ENCODE assay signal across 1 cellular context in the genomic region with DNA sequence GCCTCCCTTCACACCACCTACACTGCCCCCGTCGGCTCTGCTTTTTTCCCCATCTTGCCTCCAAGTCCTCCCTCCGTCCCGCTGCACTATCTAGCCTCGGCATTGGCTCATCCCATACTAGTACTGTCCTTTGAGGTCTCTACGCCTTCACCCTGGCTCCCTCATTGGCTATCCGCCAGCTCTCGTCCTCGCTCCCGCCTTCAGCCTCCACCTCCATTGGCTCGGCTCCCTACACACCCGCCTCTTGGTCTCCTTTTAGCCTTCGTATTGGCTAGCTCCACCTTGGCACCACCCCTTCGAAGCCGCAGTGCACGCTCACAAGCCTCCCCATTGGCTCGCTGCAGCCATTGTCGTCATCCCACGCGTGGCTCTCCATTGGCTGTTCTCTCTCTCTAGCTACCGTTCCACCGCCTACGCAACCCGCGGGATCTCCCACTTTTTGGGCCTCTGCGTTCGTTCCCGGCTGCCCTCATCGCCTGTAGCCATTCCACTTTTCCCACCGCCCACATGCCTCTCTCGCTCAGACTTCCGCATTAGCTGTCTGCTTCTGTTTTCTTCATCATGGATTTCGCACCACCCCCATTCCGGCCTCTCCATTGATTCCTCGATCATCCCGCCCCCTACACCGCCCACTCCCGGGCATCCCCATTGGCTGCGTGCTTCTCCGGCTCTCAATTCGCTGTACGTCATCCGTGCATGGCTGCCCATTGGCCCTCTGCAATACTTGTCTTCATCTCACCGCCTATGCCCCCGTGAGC.
TF ChIP-seq lines count a peak whose summit lies in the region.

No MANE protein-coding gene starts in this region.

TF ChIP-seq in SK-N-SH, 30 proteins besides CTCF, POLR2A, EP300 and RAD21 (continued from another document):
- TF ChIP-seq, protein P1, sequence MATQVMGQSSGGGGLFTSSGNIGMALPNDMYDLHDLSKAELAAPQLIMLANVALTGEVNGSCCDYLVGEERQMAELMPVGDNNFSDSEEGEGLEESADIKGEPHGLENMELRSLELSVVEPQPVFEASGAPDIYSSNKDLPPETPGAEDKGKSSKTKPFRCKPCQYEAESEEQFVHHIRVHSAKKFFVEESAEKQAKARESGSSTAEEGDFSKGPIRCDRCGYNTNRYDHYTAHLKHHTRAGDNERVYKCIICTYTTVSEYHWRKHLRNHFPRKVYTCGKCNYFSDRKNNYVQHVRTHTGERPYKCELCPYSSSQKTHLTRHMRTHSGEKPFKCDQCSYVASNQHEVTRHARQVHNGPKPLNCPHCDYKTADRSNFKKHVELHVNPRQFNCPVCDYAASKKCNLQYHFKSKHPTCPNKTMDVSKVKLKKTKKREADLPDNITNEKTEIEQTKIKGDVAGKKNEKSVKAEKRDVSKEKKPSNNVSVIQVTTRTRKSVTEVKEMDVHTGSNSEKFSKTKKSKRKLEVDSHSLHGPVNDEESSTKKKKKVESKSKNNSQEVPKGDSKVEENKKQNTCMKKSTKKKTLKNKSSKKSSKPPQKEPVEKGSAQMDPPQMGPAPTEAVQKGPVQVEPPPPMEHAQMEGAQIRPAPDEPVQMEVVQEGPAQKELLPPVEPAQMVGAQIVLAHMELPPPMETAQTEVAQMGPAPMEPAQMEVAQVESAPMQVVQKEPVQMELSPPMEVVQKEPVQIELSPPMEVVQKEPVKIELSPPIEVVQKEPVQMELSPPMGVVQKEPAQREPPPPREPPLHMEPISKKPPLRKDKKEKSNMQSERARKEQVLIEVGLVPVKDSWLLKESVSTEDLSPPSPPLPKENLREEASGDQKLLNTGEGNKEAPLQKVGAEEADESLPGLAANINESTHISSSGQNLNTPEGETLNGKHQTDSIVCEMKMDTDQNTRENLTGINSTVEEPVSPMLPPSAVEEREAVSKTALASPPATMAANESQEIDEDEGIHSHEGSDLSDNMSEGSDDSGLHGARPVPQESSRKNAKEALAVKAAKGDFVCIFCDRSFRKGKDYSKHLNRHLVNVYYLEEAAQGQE (IDR thresholded peaks at IDR 0.05; ENCODE audit: low read depth, low read length) = no peak
- no peak for TF ChIP-seq FOXJ3 (CRISPR knock-in tag; IDR thresholded peaks at IDR 0.05)
- TF ChIP-seq GABPA (IDR thresholded peaks at IDR 0.05; ENCODE audit: low read depth) = no peak
- TF ChIP-seq EZH2phosphoT487 (IDR thresholded peaks at IDR 0.05; ENCODE audit: borderline replicate concordance, low read depth) = no peak
- TF ChIP-seq POLR2AphosphoS5 (IDR thresholded peaks at IDR 0.05; ENCODE audit: low read depth, low read length) = peak; percentile 69
- TF ChIP-seq NFIC (IDR thresholded peaks at IDR 0.05; ENCODE audit: borderline replicate concordance) = peak; percentile 61
- TF ChIP-seq SMC3 (IDR thresholded peaks at IDR 0.05; ENCODE audit: low read depth, low read length) = no peak
- no peak for TF ChIP-seq FOSL2 (IDR thresholded peaks at IDR 0.05; ENCODE audit: borderline replicate concordance, low read depth)
- no peak for TF ChIP-seq SIN3A (IDR thresholded peaks at IDR 0.05; ENCODE audit: borderline replicate concordance, low read depth, low read length)
- TF ChIP-seq, protein P2, sequence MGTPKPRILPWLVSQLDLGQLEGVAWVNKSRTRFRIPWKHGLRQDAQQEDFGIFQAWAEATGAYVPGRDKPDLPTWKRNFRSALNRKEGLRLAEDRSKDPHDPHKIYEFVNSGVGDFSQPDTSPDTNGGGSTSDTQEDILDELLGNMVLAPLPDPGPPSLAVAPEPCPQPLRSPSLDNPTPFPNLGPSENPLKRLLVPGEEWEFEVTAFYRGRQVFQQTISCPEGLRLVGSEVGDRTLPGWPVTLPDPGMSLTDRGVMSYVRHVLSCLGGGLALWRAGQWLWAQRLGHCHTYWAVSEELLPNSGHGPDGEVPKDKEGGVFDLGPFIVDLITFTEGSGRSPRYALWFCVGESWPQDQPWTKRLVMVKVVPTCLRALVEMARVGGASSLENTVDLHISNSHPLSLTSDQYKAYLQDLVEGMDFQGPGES (IDR thresholded peaks at IDR 0.05; ENCODE audit: low read depth, low read length) = peak; percentile 75
- no peak for TF ChIP-seq TCF12 (IDR thresholded peaks at IDR 0.05)
- no peak for TF ChIP-seq CHD2 (IDR thresholded peaks at IDR 0.05; ENCODE audit: low read length, partially characterized antibody)
- no peak for TF ChIP-seq MEF2A (IDR thresholded peaks at IDR 0.05; ENCODE audit: borderline replicate concordance, low read depth)
- TF ChIP-seq, protein P3, sequence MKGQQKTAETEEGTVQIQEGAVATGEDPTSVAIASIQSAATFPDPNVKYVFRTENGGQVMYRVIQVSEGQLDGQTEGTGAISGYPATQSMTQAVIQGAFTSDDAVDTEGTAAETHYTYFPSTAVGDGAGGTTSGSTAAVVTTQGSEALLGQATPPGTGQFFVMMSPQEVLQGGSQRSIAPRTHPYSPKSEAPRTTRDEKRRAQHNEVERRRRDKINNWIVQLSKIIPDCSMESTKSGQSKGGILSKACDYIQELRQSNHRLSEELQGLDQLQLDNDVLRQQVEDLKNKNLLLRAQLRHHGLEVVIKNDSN (IDR thresholded peaks at IDR 0.05; ENCODE audit: borderline replicate concordance, low read depth) = no peak
- TF ChIP-seq FOXM1 (IDR thresholded peaks at IDR 0.05; ENCODE audit: low read depth) = no peak
- no peak for TF ChIP-seq GATA2 (CRISPR knock-in tag; IDR thresholded peaks at IDR 0.05)
- TF ChIP-seq, protein P4, sequence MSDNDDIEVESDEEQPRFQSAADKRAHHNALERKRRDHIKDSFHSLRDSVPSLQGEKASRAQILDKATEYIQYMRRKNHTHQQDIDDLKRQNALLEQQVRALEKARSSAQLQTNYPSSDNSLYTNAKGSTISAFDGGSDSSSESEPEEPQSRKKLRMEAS (IDR thresholded peaks at IDR 0.05; ENCODE audit: low read depth) = 0 out of 2 replicates have a peak, but pooled peaks have one; percentile 10
- no peak for TF ChIP-seq RCOR1 (IDR thresholded peaks at IDR 0.05; ENCODE audit: low read length)
- TF ChIP-seq MXI1 (IDR thresholded peaks at IDR 0.05; ENCODE audit: low read depth, low read length) = no peak
- TF ChIP-seq ELF1 (IDR thresholded peaks at IDR 0.05) = no peak
- no peak for TF ChIP-seq RXRA (IDR thresholded peaks at IDR 0.05; ENCODE audit: borderline replicate concordance, low read depth)
- TF ChIP-seq YY1 (IDR thresholded peaks at IDR 0.05; ENCODE audit: low read depth) = no peak; the same call in 1 of the 2 replicates
- no peak for TF ChIP-seq JUND (IDR thresholded peaks at IDR 0.05)
- TF ChIP-seq TAF1 (IDR thresholded peaks at IDR 0.05; ENCODE audit: borderline replicate concordance, low read depth, low read length) = 0 out of 2 replicates have a peak, but pooled peaks have one; percentile 38
- TF ChIP-seq NRF1 (IDR thresholded peaks at IDR 0.05; ENCODE audit: low read depth, low read length) = no peak
- TF ChIP-seq, protein P5, sequence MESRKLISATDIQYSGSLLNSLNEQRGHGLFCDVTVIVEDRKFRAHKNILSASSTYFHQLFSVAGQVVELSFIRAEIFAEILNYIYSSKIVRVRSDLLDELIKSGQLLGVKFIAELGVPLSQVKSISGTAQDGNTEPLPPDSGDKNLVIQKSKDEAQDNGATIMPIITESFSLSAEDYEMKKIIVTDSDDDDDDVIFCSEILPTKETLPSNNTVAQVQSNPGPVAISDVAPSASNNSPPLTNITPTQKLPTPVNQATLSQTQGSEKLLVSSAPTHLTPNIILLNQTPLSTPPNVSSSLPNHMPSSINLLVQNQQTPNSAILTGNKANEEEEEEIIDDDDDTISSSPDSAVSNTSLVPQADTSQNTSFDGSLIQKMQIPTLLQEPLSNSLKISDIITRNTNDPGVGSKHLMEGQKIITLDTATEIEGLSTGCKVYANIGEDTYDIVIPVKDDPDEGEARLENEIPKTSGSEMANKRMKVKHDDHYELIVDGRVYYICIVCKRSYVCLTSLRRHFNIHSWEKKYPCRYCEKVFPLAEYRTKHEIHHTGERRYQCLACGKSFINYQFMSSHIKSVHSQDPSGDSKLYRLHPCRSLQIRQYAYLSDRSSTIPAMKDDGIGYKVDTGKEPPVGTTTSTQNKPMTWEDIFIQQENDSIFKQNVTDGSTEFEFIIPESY (IDR thresholded peaks at IDR 0.05; ENCODE audit: borderline replicate concordance, low read depth) = no peak
- no peak for TF ChIP-seq TEAD4 (IDR thresholded peaks at IDR 0.05; ENCODE audit: borderline replicate concordance, insufficient read depth)
